Comparison of ENCODE assay signal across 8 cellular contexts in the genomic region with DNA sequence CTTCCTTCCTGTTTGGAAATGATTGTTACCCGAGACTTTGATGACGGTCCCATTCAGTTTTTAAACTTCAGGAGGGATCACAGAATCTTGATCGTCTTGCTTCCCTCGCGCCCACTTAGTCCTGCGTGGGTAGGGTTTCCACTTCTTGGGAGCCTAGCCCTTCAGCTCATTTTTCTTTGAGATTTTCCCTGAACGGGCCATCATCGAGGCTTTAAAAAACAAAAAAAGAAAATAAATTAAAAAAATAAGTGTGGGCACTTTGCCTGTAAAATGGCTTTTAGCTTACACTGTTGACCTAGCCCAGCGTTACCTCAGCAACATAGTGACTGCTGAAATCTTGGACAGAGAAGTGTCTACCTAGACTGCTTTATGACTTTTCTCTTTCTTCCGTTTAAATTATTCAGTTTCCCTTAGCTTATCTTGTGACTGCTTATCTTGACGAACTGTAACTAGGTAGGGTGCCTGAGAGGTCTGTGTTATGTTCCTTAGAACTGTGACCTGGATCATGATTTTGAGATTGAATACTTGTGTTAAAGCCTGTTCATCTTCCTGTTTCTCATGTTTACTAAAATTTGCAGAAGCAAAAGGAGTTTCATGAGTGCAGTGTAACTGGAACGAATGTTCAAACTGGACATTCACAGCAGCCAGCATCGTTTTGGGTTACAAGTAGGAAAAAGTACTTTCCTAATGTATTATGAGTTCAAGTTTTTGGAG. TPM values are rescaled to one million over a fixed set of nuclear protein-coding genes. Genes with fewer than 3 reads are reported as not detected.
DNase-seq lines count a peak whose midpoint lies in the region; ATAC-seq, FAIRE-seq and TF ChIP-seq lines count a peak whose summit lies in the region.

No MANE protein-coding gene starts in this region.

- peak; percentile 38 for DNase-seq in AG08396 (ENCODE audit: low spot score)
- peak; percentile 27 for DNase-seq in NCI-H748 (lab: John Stamatoyannopoulos, UW; ENCODE audit: unreplicated experiment)
- DNase-seq in bronchial epithelial cell (ENCODE audit: low read depth), result peak; percentile 46
- peak; percentile 56 for DNase-seq in superior temporal gyrus (ENCODE audit: extremely low spot score)
- DNase-seq in NCI-H446 (lab: John Stamatoyannopoulos, UW), result no peak

- H3K36me3 ChIP-seq in bronchial epithelial cell (ENCODE audit: control insufficient read depth, insufficient read depth, low read length), result peaks cover 4% of the 10 kb centered on the region

- peak overlapping the region; percentile 90 for H3K27ac ChIP-seq in layer of hippocampus (ENCODE audit: low read depth, low read length)

- FAIRE-seq in bronchial epithelial cell (lab: Jason Lieb, UNC), result no peak

- H3K4me3 ChIP-seq in bronchial epithelial cell (ENCODE audit: low read depth, low read length), result peak overlapping the region; percentile 56

- no peaks in the 10 kb centered on the region for H3K27me3 ChIP-seq in bronchial epithelial cell (ENCODE audit: control insufficient read depth, insufficient read depth, low read length)
- H3K27me3 ChIP-seq in layer of hippocampus (ENCODE audit: control insufficient read depth, insufficient read depth, low read length), result no peaks in the 10 kb centered on the region

- TF ChIP-seq CTCF in bronchial epithelial cell (IDR thresholded peaks at IDR 0.05; ENCODE audit: insufficient read depth, low read length, severe bottlenecking), result no peak

- ATAC-seq in GM19395 (IDR thresholded peaks at IDR 0.05; ENCODE audit: unreplicated experiment) (peak; percentile 45), GM21423 (IDR thresholded peaks at IDR 0.05; ENCODE audit: unreplicated experiment) (no peak)

RNA-seq across cellular contexts. Expression of gene WWP2, which starts 0.9 kb away (rescaled TPM):
- total RNA-seq in bronchial epithelial cell, result 15.0 and 18.4 TPM in 2 replicates

RNA-seq across cellular contexts. Expression of gene NOB1, which starts 8.3 kb away (rescaled TPM):
- 22.1 and 24.7 TPM in 2 replicates for total RNA-seq in bronchial epithelial cell

RNA-seq across cellular contexts. Expression of gene NQO1, which starts 36.6 kb away (rescaled TPM):
- 93.2 and 107 TPM in 2 replicates for total RNA-seq in bronchial epithelial cell

Comparison
In these comparisons a context has a peak if more than half of its experiments do, and no peak if none do; other contexts are left out.
1. DNase-seq: peak in AG08396 (single experiment), NCI-H748 (single experiment), bronchial epithelial cell (single experiment) and superior temporal gyrus (single experiment); none in NCI-H446 (0 of 2).